ENCODE assay signal across 8 cellular contexts in genomic region chr10:102242118-102242485, GRCh38. TPM values are rescaled to one million over a fixed set of nuclear protein-coding genes. Genes with fewer than 3 reads are reported as not detected.
A peak's percentile ranks its signal among the peaks of the same experiment; 100 is the strongest.
DNase-seq lines count a peak whose midpoint lies in the region; ATAC-seq and TF ChIP-seq lines count a peak whose summit lies in the region.

No MANE protein-coding gene starts in this region.

- H3K36me3 Mint-ChIP-seq in GM23338 (ENCODE audit: low read depth) = no peaks in the 10 kb centered on the region; the same call in 2 of the 3 replicates
- peaks cover 6% of the 10 kb centered on the region for H3K36me3 Mint-ChIP-seq in activated CD4-positive, alpha-beta memory T cell treated with anti-CD3 and anti-CD28 coated beads for 36 hours

- peaks cover 26% of the 10 kb centered on the region for H3K4me1 Mint-ChIP-seq in GM23338
- peaks cover 29% of the 10 kb centered on the region for H3K4me1 Mint-ChIP-seq in activated CD4-positive, alpha-beta memory T cell treated with anti-CD3 and anti-CD28 coated beads for 36 hours (ENCODE audit: low read depth)

- H3K79me2 ChIP-seq in GM23338 (replicated peaks; ENCODE audit: insufficient read depth) (peaks cover 14% of the 10 kb centered on the region), hepatocyte (peaks cover 14% of the 10 kb centered on the region)

- H3K9me3 Mint-ChIP-seq in GM23338 = no peaks in the 10 kb centered on the region; the same call in 2 of the 3 replicates
- H3K9me3 Mint-ChIP-seq in activated CD4-positive, alpha-beta memory T cell treated with anti-CD3 and anti-CD28 coated beads for 36 hours = no peaks in the 10 kb centered on the region

- WGBS in hepatocyte (ENCODE audit: low lambda C conversion rate, missing lambda C conversion rate) = 38% methylated on average over 7 of the region's 7 CpGs

- H3K27me3 ChIP-seq in GM23338 (ENCODE audit: insufficient read depth) (peaks cover 70% of the 10 kb centered on the region), hepatocyte (peaks cover 38% of the 10 kb centered on the region), skeletal muscle tissue (ENCODE audit: control insufficient read depth in 3 of 3, insufficient read depth in 3 of 3, low read length in 3 of 3) (peaks cover 0 to 3% (median 0%) of the 10 kb centered on the region in 3 donors)

- H3K4me1 ChIP-seq in GM23338 (ENCODE audit: insufficient read depth) (peaks cover 12% of the 10 kb centered on the region), hepatocyte (ENCODE audit: insufficient read depth) (peaks cover 9% of the 10 kb centered on the region), skeletal muscle tissue (ENCODE audit: control insufficient read depth in 3 of 3, insufficient read depth in 3 of 3, low read length in 3 of 3) (peaks cover 44 to 71% (median 68%) of the 10 kb centered on the region in 3 donors)

- H2AFZ ChIP-seq in GM23338 (peak overlapping the region; percentile 100), hepatocyte (peak overlapping the region; percentile 44)

- H3K9ac ChIP-seq in skeletal muscle tissue (ENCODE audit: low read depth in 1 of 3, low read length in 3 of 3) = peak overlapping the region; percentile 62 to 89 (median 70)

- H3K27ac ChIP-seq in GM23338 (ENCODE audit: low read depth) (no peak overlapping the region), hepatocyte (no peak overlapping the region), skeletal muscle tissue (ENCODE audit: low read depth, low read length) (peak overlapping the region; percentile 84)

- DNase-seq in GM23338 (ENCODE audit: low spot score) = peak; percentile 20
- DNase-seq in activated CD4-positive, alpha-beta memory T cell treated with anti-CD3 and anti-CD28 coated beads for 36 hours = no peak
- no peak for DNase-seq in hepatocyte (ENCODE audit: low spot score)
- no peak for DNase-seq in NCI-H524 (lab: John Stamatoyannopoulos, UW)
- DNase-seq in ecto neural progenitor cell (ENCODE audit: low spot score) = no peak
- no peak for DNase-seq in NCI-H526 treated with DMSO at 0.1 percent for 48 hours (lab: John Stamatoyannopoulos, UW)

- H3K9me2 ChIP-seq in GM23338 (ENCODE audit: insufficient read depth) = no peaks in the 10 kb centered on the region
- no peaks in the 10 kb centered on the region for H3K9me2 ChIP-seq in hepatocyte (replicated peaks; ENCODE audit: insufficient read depth)

- ATAC-seq in GM23338 (no peak), GM19324 (IDR thresholded peaks at IDR 0.05; ENCODE audit: low FRiP score, unreplicated experiment) (no peak)

- CTCF ChIA-PET in activated CD4-positive, alpha-beta memory T cell treated with anti-CD3 and anti-CD28 coated beads for 36 hours (lab: Charles Lee) = interaction anchor here (4.9 to 19.9 kb wide), 3 partner anchors 11 to 111 kb away, joined by 51 to 1053 read pairs (median 111); no protein-coding TSS in a partner anchor

- peaks cover 62% of the 10 kb centered on the region for H3K27me3 Mint-ChIP-seq in GM23338 (ENCODE audit: insufficient read depth, low read depth, poor library complexity)
- H3K27me3 Mint-ChIP-seq in activated CD4-positive, alpha-beta memory T cell treated with anti-CD3 and anti-CD28 coated beads for 36 hours = peaks cover 19% of the 10 kb centered on the region

- no peaks in the 10 kb centered on the region for H3K36me3 ChIP-seq in GM23338 (ENCODE audit: insufficient read depth)
- no peaks in the 10 kb centered on the region for H3K36me3 ChIP-seq in hepatocyte (replicated peaks; ENCODE audit: insufficient read depth, low read depth)
- H3K36me3 ChIP-seq in skeletal muscle tissue (ENCODE audit: control insufficient read depth in 3 of 3, insufficient read depth in 3 of 3, low read length in 3 of 3) = no peaks in the 10 kb centered on the region

- H3K9me3 ChIP-seq in hepatocyte (ENCODE audit: low read depth) (no peaks in the 10 kb centered on the region), skeletal muscle tissue (ENCODE audit: control insufficient read depth in 3 of 3, low read length in 3 of 3) (no peaks in the 10 kb centered on the region)

- POLR2A ChIA-PET in activated CD4-positive, alpha-beta memory T cell treated with anti-CD3 and anti-CD28 coated beads for 36 hours (lab: Charles Lee) = no interaction called here

- no peak overlapping the region for H3K27ac Mint-ChIP-seq in GM23338
- no peak overlapping the region for H3K27ac Mint-ChIP-seq in activated CD4-positive, alpha-beta memory T cell treated with anti-CD3 and anti-CD28 coated beads for 36 hours

- H3F3A ChIP-seq in GM23338 (replicated peaks; ENCODE audit: low read depth) = no peaks in the 10 kb centered on the region

- intact Hi-C loops in activated CD4-positive, alpha-beta memory T cell treated with anti-CD3 and anti-CD28 coated beads for 36 hours (cut with micrococcal nuclease) = loop anchor here (5.0 kb wide), 1 partner anchor 400 kb away; the partner anchor contains the start of gene TRIM8

- peak overlapping the region; percentile 75 for H3K4me3 Mint-ChIP-seq in GM23338
- peak overlapping the region; percentile 64 for H3K4me3 Mint-ChIP-seq in activated CD4-positive, alpha-beta memory T cell treated with anti-CD3 and anti-CD28 coated beads for 36 hours

- H3K4me2 ChIP-seq in GM23338 (peak overlapping the region; percentile 98), hepatocyte (peak overlapping the region; percentile 93)

- no peak for TF ChIP-seq CTCF in GM23338 (conservative IDR thresholded peaks at IDR 0.05; ENCODE audit: low read depth in 2 of 2)
- TF ChIP-seq CTCF in hepatocyte (IDR thresholded peaks at IDR 0.05; ENCODE audit: poor library complexity) = no peak

- H4K20me1 ChIP-seq in GM23338 (replicated peaks; ENCODE audit: insufficient read depth) (peaks cover 13% of the 10 kb centered on the region), hepatocyte (ENCODE audit: insufficient read depth, poor library complexity, severe bottlenecking) (peaks cover 11% of the 10 kb centered on the region)

- H3K4me3 ChIP-seq in GM23338 (peak overlapping the region; percentile 77), hepatocyte (peak overlapping the region; percentile 43), skeletal muscle tissue (ENCODE audit: low read length in 3 of 3) (peak overlapping the region; percentile 62 to 87 (median 84))

TF ChIP-seq in GM23338, 12 proteins besides CTCF, POLR2A, EP300 and RAD21:
- peak; percentile 46 for TF ChIP-seq EZH2 (IDR thresholded peaks at IDR 0.05; ENCODE audit: low read depth, unreplicated experiment)
- TF ChIP-seq, protein P1, sequence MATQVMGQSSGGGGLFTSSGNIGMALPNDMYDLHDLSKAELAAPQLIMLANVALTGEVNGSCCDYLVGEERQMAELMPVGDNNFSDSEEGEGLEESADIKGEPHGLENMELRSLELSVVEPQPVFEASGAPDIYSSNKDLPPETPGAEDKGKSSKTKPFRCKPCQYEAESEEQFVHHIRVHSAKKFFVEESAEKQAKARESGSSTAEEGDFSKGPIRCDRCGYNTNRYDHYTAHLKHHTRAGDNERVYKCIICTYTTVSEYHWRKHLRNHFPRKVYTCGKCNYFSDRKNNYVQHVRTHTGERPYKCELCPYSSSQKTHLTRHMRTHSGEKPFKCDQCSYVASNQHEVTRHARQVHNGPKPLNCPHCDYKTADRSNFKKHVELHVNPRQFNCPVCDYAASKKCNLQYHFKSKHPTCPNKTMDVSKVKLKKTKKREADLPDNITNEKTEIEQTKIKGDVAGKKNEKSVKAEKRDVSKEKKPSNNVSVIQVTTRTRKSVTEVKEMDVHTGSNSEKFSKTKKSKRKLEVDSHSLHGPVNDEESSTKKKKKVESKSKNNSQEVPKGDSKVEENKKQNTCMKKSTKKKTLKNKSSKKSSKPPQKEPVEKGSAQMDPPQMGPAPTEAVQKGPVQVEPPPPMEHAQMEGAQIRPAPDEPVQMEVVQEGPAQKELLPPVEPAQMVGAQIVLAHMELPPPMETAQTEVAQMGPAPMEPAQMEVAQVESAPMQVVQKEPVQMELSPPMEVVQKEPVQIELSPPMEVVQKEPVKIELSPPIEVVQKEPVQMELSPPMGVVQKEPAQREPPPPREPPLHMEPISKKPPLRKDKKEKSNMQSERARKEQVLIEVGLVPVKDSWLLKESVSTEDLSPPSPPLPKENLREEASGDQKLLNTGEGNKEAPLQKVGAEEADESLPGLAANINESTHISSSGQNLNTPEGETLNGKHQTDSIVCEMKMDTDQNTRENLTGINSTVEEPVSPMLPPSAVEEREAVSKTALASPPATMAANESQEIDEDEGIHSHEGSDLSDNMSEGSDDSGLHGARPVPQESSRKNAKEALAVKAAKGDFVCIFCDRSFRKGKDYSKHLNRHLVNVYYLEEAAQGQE (IDR thresholded peaks at IDR 0.05; ENCODE audit: unreplicated experiment) = no peak

RNA-seq across cellular contexts. Expression of gene PITX3, which starts 0.8 kb away (rescaled TPM):
- 1.5 TPM in 1 of 2 replicates, not detected in the other for total RNA-seq in GM23338 (2014; rRNA removed; shearing (Covaris generic))
- polyA plus RNA-seq in GM23338 (2016; fragmentation: Nextera tagmentation; extraction: Ambion mirVana) (0.34 and 1.5 TPM in 2 replicates), hepatocyte (0.52 and 0.79 TPM in 2 replicates)
- total RNA-seq in activated CD4-positive, alpha-beta memory T cell treated with anti-CD3 and anti-CD28 coated beads for 36 hours = 1 to 10 TPM; 1.1 to 1.4 TPM
- total RNA-seq in hepatocyte (not detected in 2 replicates), skeletal muscle tissue (4.2 TPM)

RNA-seq across cellular contexts. Expression of gene GBF1, which starts 3.2 kb away (rescaled TPM):
- total RNA-seq in GM23338 (2014; rRNA removed; shearing (Covaris generic)) = 27.2 and 32.6 TPM in 2 replicates
- polyA plus RNA-seq in GM23338 (2016; fragmentation: Nextera tagmentation; extraction: Ambion mirVana) = 6.5 and 7.5 TPM in 2 replicates
- 10 to 100 TPM; 42.2 to 44.0 TPM for total RNA-seq in activated CD4-positive, alpha-beta memory T cell treated with anti-CD3 and anti-CD28 coated beads for 36 hours
- 43.0 and 55.4 TPM in 2 replicates for total RNA-seq in hepatocyte
- polyA plus RNA-seq in hepatocyte = 35.7 and 43.1 TPM in 2 replicates
- 17.7 TPM for total RNA-seq in skeletal muscle tissue

RNA-seq across cellular contexts. Expression of gene ELOVL3, which starts 16.0 kb away (rescaled TPM):
- 0.59 TPM in 1 of 2 replicates, not detected in the other for total RNA-seq in GM23338 (2014; rRNA removed; shearing (Covaris generic))
- polyA plus RNA-seq in GM23338 (2016; fragmentation: Nextera tagmentation; extraction: Ambion mirVana) (0.31 TPM in 1 of 2 replicates, not detected in the other), hepatocyte (not detected in 2 replicates)
- total RNA-seq in activated CD4-positive, alpha-beta memory T cell treated with anti-CD3 and anti-CD28 coated beads for 36 hours = under 1 TPM; 0.21 to 0.56 TPM
- total RNA-seq in hepatocyte (0.40 TPM in 1 of 2 replicates, not detected in the other), skeletal muscle tissue (not detected)
